ENCODE assay signal across 8 cellular contexts in the genomic region with DNA sequence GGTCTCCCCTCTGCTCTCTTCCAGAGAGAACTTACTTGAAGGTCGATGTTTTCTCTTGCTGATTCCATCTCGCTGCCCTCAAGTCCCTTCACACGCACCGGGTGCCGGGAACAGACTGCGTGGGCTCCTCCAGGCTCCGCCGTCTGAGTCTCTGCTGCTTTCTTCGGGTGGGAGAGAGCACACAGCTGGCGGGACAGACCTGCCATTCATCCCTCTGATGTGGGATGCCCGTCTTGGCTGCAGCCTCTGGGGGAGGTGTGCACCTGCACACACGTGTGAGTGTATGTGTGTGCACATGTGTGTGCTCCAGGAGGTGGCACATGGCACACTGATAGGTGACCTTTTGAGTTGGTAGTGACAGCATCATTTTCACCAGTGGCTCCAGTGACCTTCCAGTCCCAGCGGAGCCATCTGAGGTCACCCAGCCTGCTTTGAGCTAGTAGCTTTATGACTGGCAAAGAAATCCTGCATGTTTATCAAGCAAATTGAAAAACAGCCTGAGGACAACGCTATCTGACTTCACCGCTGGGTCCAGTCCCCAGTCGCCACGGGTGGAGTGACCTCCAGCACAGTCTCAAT. TPM values are rescaled to one million over a fixed set of nuclear protein-coding genes. Genes with fewer than 3 reads are reported as not detected.
DNase-seq lines count a peak whose midpoint lies in the region; ATAC-seq and TF ChIP-seq lines count a peak whose summit lies in the region.

A gene with protein sequence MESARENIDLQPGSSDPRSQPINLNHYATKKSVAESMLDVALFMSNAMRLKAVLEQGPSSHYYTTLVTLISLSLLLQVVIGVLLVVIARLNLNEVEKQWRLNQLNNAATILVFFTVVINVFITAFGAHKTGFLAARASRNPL (minus strand): TSS at position 153 of the 579 bp plus-strand sequence. CDS start 85 bp downstream, at position 68.

- H3K4me3 ChIP-seq in choroid plexus epithelial cell (ENCODE audit: low read depth, low read length): peak within 1 kb of the TSS; percentile 44
- H3K4me3 ChIP-seq in mucosa of descending colon: no peak within 1 kb of the TSS
- H3K4me3 ChIP-seq in upper lobe of left lung: no peak within 1 kb of the TSS

- no peaks in the 10 kb centered on the region for H3K36me3 ChIP-seq in mucosa of descending colon (ENCODE audit: low read depth)
- no peaks in the 10 kb centered on the region for H3K36me3 ChIP-seq in upper lobe of left lung

- intact Hi-C loops in mucosa of descending colon (cut with DNase I, micrococcal nuclease): no loop called here

- H3K4me3 Mint-ChIP-seq in activated naive CD4-positive, alpha-beta T cell treated with anti-CD3 and anti-CD28 coated beads, Interleukin-2, amount 10 ng/mL, durations not matched to agents 7 days and 5 days: peak within 1 kb of the TSS; percentile 33

- no peaks in the 10 kb centered on the region for H3K9me3 ChIP-seq in mucosa of descending colon
- H3K9me3 ChIP-seq in upper lobe of left lung: no peaks in the 10 kb centered on the region

- CTCF ChIA-PET in activated naive CD4-positive, alpha-beta T cell treated with anti-CD3 and anti-CD28 coated beads, Interleukin-2, amount 10 ng/mL, durations not matched to agents 7 days and 5 days (lab: Charles Lee): interaction anchor here (0.9 to 1.5 kb wide), 5 partner anchors 10 to 91 kb away, joined by 3 to 5 read pairs (median 4); partner anchors contain the start of gene WNK1

- H3K4me1 Mint-ChIP-seq in activated naive CD4-positive, alpha-beta T cell treated with anti-CD3 and anti-CD28 coated beads, Interleukin-2, amount 10 ng/mL, durations not matched to agents 7 days and 5 days: peaks cover 53% of the 10 kb centered on the region

- H3K4me1 ChIP-seq in mucosa of descending colon (ENCODE audit: low read depth): no peaks in the 10 kb centered on the region
- peaks cover 0 to 14% (median 7%) of the 10 kb centered on the region in 4 donors for H3K4me1 ChIP-seq in upper lobe of left lung

- no peaks in the 10 kb centered on the region for H3K36me3 Mint-ChIP-seq in activated naive CD4-positive, alpha-beta T cell treated with anti-CD3 and anti-CD28 coated beads, Interleukin-2, amount 10 ng/mL, durations not matched to agents 7 days and 5 days

- peak within 1 kb of the TSS; percentile 46 for H3K27ac Mint-ChIP-seq in activated naive CD4-positive, alpha-beta T cell treated with anti-CD3 and anti-CD28 coated beads, Interleukin-2, amount 10 ng/mL, durations not matched to agents 7 days and 5 days

- H3K27me3 Mint-ChIP-seq in activated naive CD4-positive, alpha-beta T cell treated with anti-CD3 and anti-CD28 coated beads, Interleukin-2, amount 10 ng/mL, durations not matched to agents 7 days and 5 days: peaks cover 25% of the 10 kb centered on the region

- H3K9me3 Mint-ChIP-seq in activated naive CD4-positive, alpha-beta T cell treated with anti-CD3 and anti-CD28 coated beads, Interleukin-2, amount 10 ng/mL, durations not matched to agents 7 days and 5 days: no peaks in the 10 kb centered on the region

- peak within 1 kb of the TSS in 3 of 4 donors; percentile 21 to 51 (median 30) for H3K27ac ChIP-seq in upper lobe of left lung

- no peaks in the 10 kb centered on the region for H3K27me3 ChIP-seq in upper lobe of left lung

- TF ChIP-seq POLR2A in upper lobe of left lung (IDR thresholded peaks at IDR 0.05): no peak

- no peak for TF ChIP-seq EP300 in upper lobe of left lung (IDR thresholded peaks at IDR 0.05)

- TF ChIP-seq CTCF in choroid plexus epithelial cell (conservative IDR thresholded peaks at IDR 0.05; ENCODE audit: low read depth, low read length) (no peak), mucosa of descending colon (IDR thresholded peaks at IDR 0.05) (no peak), upper lobe of left lung (IDR thresholded peaks at IDR 0.05) (no peak)

- ATAC-seq in mucosa of descending colon: peak; percentile 12
- peak in 1 of 2 donors; percentile 41 for ATAC-seq in upper lobe of left lung (ENCODE audit: low FRiP score in 2 of 2)
- ATAC-seq in GM21390 (IDR thresholded peaks at IDR 0.05; ENCODE audit: unreplicated experiment): no peak
- no peak for ATAC-seq in HG02588 (IDR thresholded peaks at IDR 0.05; ENCODE audit: unreplicated experiment)

- 71 to 76% methylated on average over 17 of the region's 17 CpGs for WGBS in upper lobe of left lung, 2 donors

- no peak for DNase-seq in activated naive CD4-positive, alpha-beta T cell treated with anti-CD3 and anti-CD28 coated beads, Interleukin-2, amount 10 ng/mL, durations not matched to agents 7 days and 5 days
- DNase-seq in activated naive CD4-positive, alpha-beta T cell treated with Interleukin-2 at 50 U/mL for 16 hours: no peak
- DNase-seq in choroid plexus epithelial cell (ENCODE audit: low read depth) (no peak), mucosa of descending colon (no peak), upper lobe of left lung (no peak)
- DNase-seq in stimulated activated CD8-positive, alpha-beta memory T cell treated with anti-CD3 and anti-CD28 coated beads, Interleukin-4, amount 100 ng/mL, for 48 hours: no peak

RNA-seq across cellular contexts. Expression of the gene that starts here (rescaled TPM):
- total RNA-seq in mucosa of descending colon (1 to 10 TPM; 3.6 to 5.2 (median 3.8) TPM), upper lobe of left lung (10 to 100 TPM; 15.6 to 73.3 (median 36.2) TPM)
